ENCODE assay signal across 17 cellular contexts in the genomic region with DNA sequence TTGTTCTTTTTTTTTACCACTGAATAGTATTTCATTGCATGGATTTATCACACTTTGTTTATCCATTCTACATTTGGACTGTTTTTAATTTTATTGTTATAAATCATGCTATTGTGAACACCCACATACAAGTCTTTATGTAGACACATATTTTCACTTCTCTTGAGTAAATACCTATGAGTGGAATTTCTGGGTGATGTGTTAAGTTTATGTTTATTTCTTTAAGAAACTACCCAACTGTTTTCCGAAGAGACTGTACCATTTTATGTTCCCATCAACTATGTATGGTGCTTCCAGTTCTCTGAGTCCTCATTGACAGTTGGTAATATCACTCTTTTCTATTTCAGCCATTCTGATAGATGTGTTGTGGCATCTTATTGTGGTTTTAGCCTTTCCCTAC. TPM values are rescaled to one million over a fixed set of nuclear protein-coding genes. Genes with fewer than 3 reads are reported as not detected.
DNase-seq lines count a peak whose midpoint lies in the region; ATAC-seq and TF ChIP-seq lines count a peak whose summit lies in the region.
"Had no signal": no experiment of that assay in that cellular context is flagged by ENCODE, and none has a peak within 500 bp of the region (broad histone marks: within the 10 kb centered on the region; RNA-seq: fewer than 3 reads in every experiment).

No MANE protein-coding gene starts in this region.

- H3K4me1 ChIP-seq in left ventricle myocardium inferior (peaks cover 67% of the 10 kb centered on the region), heart right ventricle (peaks cover 8 to 82% (median 53%) of the 10 kb centered on the region in 9 donors), SJSA1 (replicated peaks) (peaks cover 59% of the 10 kb centered on the region), subcutaneous abdominal adipose tissue (ENCODE audit: control insufficient read depth in 5 of 5, insufficient read depth in 5 of 5, low read length in 5 of 5) (peaks cover 2 to 55% (median 25%) of the 10 kb centered on the region in 5 donors)

- H3K36me3 ChIP-seq in left ventricle myocardium inferior = peaks cover 9% of the 10 kb centered on the region
- peaks cover 0 to 10% (median 0%) of the 10 kb centered on the region in 9 donors for H3K36me3 ChIP-seq in heart right ventricle
- H3K36me3 ChIP-seq in SJSA1 = no peaks in the 10 kb centered on the region
- H3K36me3 ChIP-seq in subcutaneous abdominal adipose tissue (ENCODE audit: control insufficient read depth in 5 of 5, insufficient read depth in 5 of 5, low read length in 5 of 5) = peaks cover 0 to 16% (median 11%) of the 10 kb centered on the region in 5 donors
- H3K36me3 ChIP-seq: Peyer's patch had no signal

- no peak for TF ChIP-seq CTCF in left ventricle myocardium inferior (IDR thresholded peaks at IDR 0.05; ENCODE audit: borderline replicate concordance)
- TF ChIP-seq CTCF in heart right ventricle (IDR thresholded peaks at IDR 0.05) = no peak
- no peak for TF ChIP-seq CTCF in coronary artery (IDR thresholded peaks at IDR 0.05)

- no peak for ATAC-seq in heart right ventricle
- ATAC-seq in HG03045 (IDR thresholded peaks at IDR 0.05; ENCODE audit: unreplicated experiment) = no peak
- no peak for ATAC-seq in HG02571 (IDR thresholded peaks at IDR 0.05; ENCODE audit: unreplicated experiment)
- ATAC-seq: HepG2 had no signal

- H3K27ac ChIP-seq in left ventricle myocardium inferior (replicated peaks) = peak overlapping the region; percentile 82
- H3K27ac ChIP-seq in heart right ventricle = peak overlapping the region in 5 of 10 donors; percentile 17 to 90 (median 40)
- peak overlapping the region; percentile 97 for H3K27ac ChIP-seq in SJSA1
- H3K27ac ChIP-seq in subcutaneous abdominal adipose tissue (ENCODE audit: low read depth, low read length) = peak overlapping the region; percentile 35
- no peak overlapping the region for H3K27ac ChIP-seq in coronary artery
- H3K27ac ChIP-seq: Peyer's patch had no signal

- 100% methylated on average over 1 of the region's 1 CpG for WGBS in heart right ventricle, 2 donors

- intact Hi-C loops in left ventricle myocardium inferior (cut with micrococcal nuclease) = no loop called here
- intact Hi-C loops in heart right ventricle (cut with DNase I) = no loop called here

- H3K9ac ChIP-seq in subcutaneous abdominal adipose tissue (ENCODE audit: low read length in 5 of 5) = no peak overlapping the region

- H3K27me3 ChIP-seq in left ventricle myocardium inferior (ENCODE audit: low read depth) (no peaks in the 10 kb centered on the region), heart right ventricle (no peaks in the 10 kb centered on the region), SJSA1 (replicated peaks) (no peaks in the 10 kb centered on the region), subcutaneous abdominal adipose tissue (ENCODE audit: control insufficient read depth in 5 of 5, insufficient read depth in 4 of 5, low read length in 5 of 5) (no peaks in the 10 kb centered on the region)
- H3K27me3 ChIP-seq: Peyer's patch had no signal

- H3K4me3 ChIP-seq in left ventricle myocardium inferior (no peak overlapping the region), heart right ventricle (no peak overlapping the region), SJSA1 (no peak overlapping the region), subcutaneous abdominal adipose tissue (ENCODE audit: low read depth in 1 of 5, low read length in 5 of 5) (no peak overlapping the region), coronary artery (no peak overlapping the region)
- H3K4me3 ChIP-seq: Peyer's patch had no signal

- no peaks in the 10 kb centered on the region for H3K9me3 ChIP-seq in left ventricle myocardium inferior (replicated peaks)
- no peaks in the 10 kb centered on the region for H3K9me3 ChIP-seq in heart right ventricle
- H3K9me3 ChIP-seq in SJSA1 (replicated peaks) = no peaks in the 10 kb centered on the region
- H3K9me3 ChIP-seq in subcutaneous abdominal adipose tissue (ENCODE audit: control insufficient read depth in 5 of 5, low read length in 5 of 5) = no peaks in the 10 kb centered on the region
- H3K9me3 ChIP-seq: Peyer's patch had no signal

- no peak for DNase-seq in left ventricle myocardium inferior
- DNase-seq in heart right ventricle = no peak
- DNase-seq in SJSA1 (ENCODE audit: low read depth in 1 of 2, low spot score in 2 of 2) = peak in 1 of 2 experiments; percentile 86
- DNase-seq in fibroblast of peridontal ligament (ENCODE audit: extremely low read depth) = peak; percentile 23
- DNase-seq in coronary artery (ENCODE audit: low spot score) = no peak
- DNase-seq: 8988T; Calu3; CD4-positive, CD25-positive, alpha-beta regulatory T cell; NCI-H1417 treated with DMSO at 0.1 percent for 48 hours; NCI-H2029 treated with DMSO at 0.1 percent for 48 hours; NCI-H510A treated with DMSO at 0.1 percent for 48 hours; Peyer's patch; SHP77 had no signal

RNA-seq across cellular contexts. Expression of a gene that starts 54.0 kb away (rescaled TPM):
- total RNA-seq in left ventricle myocardium inferior (48.8 TPM), heart right ventricle (10 to 100 TPM; 42.4 to 66.2 (median 60.6) TPM)
- polyA plus RNA-seq in heart right ventricle = 10 to 100 TPM in 1 of 2 donors, 1 to 10 TPM in 1; 9.0 to 22.3 TPM
- total RNA-seq in SJSA1 (2014; rRNA removed; shearing (Covaris generic)) = 15.7 and 19.0 TPM in 2 replicates
- polyA plus RNA-seq: CD4-positive, CD25-positive, alpha-beta regulatory T cell had no signal

Comparison
In these comparisons a context has a peak if more than half of its experiments do, and no peak if none do; other contexts are left out.
1. H3K27ac ChIP-seq: peak in left ventricle myocardium inferior (single experiment), SJSA1 (single experiment) and subcutaneous abdominal adipose tissue (single experiment); none in coronary artery (0 of 2).